In the genomic region with DNA sequence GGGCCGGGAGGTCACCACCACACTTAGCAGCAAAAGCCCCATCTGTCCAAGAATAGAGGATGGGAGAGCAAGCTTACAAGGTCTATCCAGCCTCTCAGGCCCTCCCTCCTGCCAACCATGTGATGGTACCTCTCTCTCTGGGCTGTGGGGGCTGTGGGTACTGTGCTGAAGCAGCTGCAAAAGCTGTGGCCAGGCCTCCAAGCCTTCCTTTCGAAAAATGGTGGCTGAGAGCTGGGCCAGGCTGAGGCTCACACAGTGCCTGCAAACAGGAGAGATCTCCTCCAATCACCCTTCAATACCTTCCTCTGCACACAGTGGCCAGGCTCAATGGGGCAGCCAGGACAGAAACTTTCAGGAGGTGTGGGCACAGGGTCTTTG, we compare ENCODE assay signal across 8 cellular contexts. TPM values are rescaled to one million over a fixed set of nuclear protein-coding genes. Genes with fewer than 3 reads are reported as not detected.
DNase-seq lines count a peak whose midpoint lies in the region; FAIRE-seq and TF ChIP-seq lines count a peak whose summit lies in the region.

No MANE protein-coding gene starts in this region.

- H3K4me1 Mint-ChIP-seq in activated naive CD8-positive, alpha-beta T cell (ENCODE audit: low read depth), result peaks cover 34% of the 10 kb centered on the region
- H3K4me1 Mint-ChIP-seq in type B pancreatic cell (ENCODE audit: unreplicated experiment), result peaks cover 19% of the 10 kb centered on the region

- peak overlapping the region in 1 of 2 donors; percentile 83 for H3K9ac ChIP-seq in kidney (ENCODE audit: low read length in 2 of 2)

- no peaks in the 10 kb centered on the region for H3K27me3 ChIP-seq in cardiac muscle cell
- H3K27me3 ChIP-seq in right atrium auricular region, result no peaks in the 10 kb centered on the region

- no peak for FAIRE-seq in kidney (lab: Jason Lieb, UNC)

- H3K4me1 ChIP-seq in cardiac muscle cell (ENCODE audit: low read depth) (no peaks in the 10 kb centered on the region), right atrium auricular region (peaks cover 0 to 19% of the 10 kb centered on the region in 2 donors), kidney (ENCODE audit: control insufficient read depth in 1 of 2, insufficient read depth in 1 of 2, low read depth in 1 of 2, low read length in 2 of 2) (peaks cover 6 to 8% of the 10 kb centered on the region in 2 donors)

- no peaks in the 10 kb centered on the region for H3K27me3 Mint-ChIP-seq in activated naive CD8-positive, alpha-beta T cell
- no peaks in the 10 kb centered on the region for H3K27me3 Mint-ChIP-seq in type B pancreatic cell

- H3K4me3 ChIP-seq in cardiac muscle cell, result no peak overlapping the region
- H3K4me3 ChIP-seq in right atrium auricular region, result peak overlapping the region in 1 of 2 donors; percentile 78
- peak overlapping the region; percentile 64 to 70 for H3K4me3 ChIP-seq in kidney (ENCODE audit: low read length in 2 of 2)

- intact Hi-C loops in kidney (cut with DNase I), result no loop called here

- POLR2A ChIA-PET in HEK293T (lab: Yijun Ruan, JAX), result interaction anchor here (1.1 to 3.2 kb wide), 6 partner anchors 7 to 81 kb away, joined by 3 to 20 read pairs (median 10); a partner anchor contains a TSS

- no peak for TF ChIP-seq CTCF in cardiac muscle cell (IDR thresholded peaks at IDR 0.05; ENCODE audit: low read depth, low read length)
- TF ChIP-seq CTCF in right atrium auricular region (IDR thresholded peaks at IDR 0.05), result no peak
- no peak for TF ChIP-seq CTCF in kidney (IDR thresholded peaks at IDR 0.05; ENCODE audit: borderline replicate concordance, extremely low read depth, insufficient read depth)
- TF ChIP-seq CTCF in type B pancreatic cell (conservative IDR thresholded peaks at IDR 0.05), result no peak

- H3K36me3 Mint-ChIP-seq in activated naive CD8-positive, alpha-beta T cell, result peaks cover 10% of the 10 kb centered on the region
- H3K36me3 Mint-ChIP-seq in type B pancreatic cell, result peaks cover 9% of the 10 kb centered on the region

- CTCF ChIA-PET in HEK293T (lab: Yijun Ruan, JAX), result interaction anchor here (0.6 to 1.7 kb wide), 2 partner anchors 26 to 79 kb away, joined by 3 read pairs; a partner anchor contains a TSS

- DNase-seq in cardiac muscle cell (ENCODE audit: low read depth in 1 of 2, low spot score in 1 of 2) (no peak), right atrium auricular region (ENCODE audit: low spot score) (no peak), kidney (no peak), type B pancreatic cell (ENCODE audit: extremely low spot score, unreplicated experiment) (no peak), SW480 (ENCODE audit: low spot score) (no peak), HEK293T (ENCODE audit: extremely low spot score) (no peak), NCI-H446 treated with DMSO at 0.1 percent for 48 hours (lab: John Stamatoyannopoulos, UW) (no peak)

- peak overlapping the region; percentile 93 for H3K4me3 Mint-ChIP-seq in activated naive CD8-positive, alpha-beta T cell
- peak overlapping the region; percentile 92 for H3K4me3 Mint-ChIP-seq in type B pancreatic cell

- no peaks in the 10 kb centered on the region for H3K9me3 ChIP-seq in cardiac muscle cell (ENCODE audit: low read depth)
- H3K9me3 ChIP-seq in right atrium auricular region, result no peaks in the 10 kb centered on the region
- no peaks in the 10 kb centered on the region for H3K9me3 ChIP-seq in kidney (ENCODE audit: control insufficient read depth in 1 of 2, low read length in 2 of 2)

- H3K9me3 Mint-ChIP-seq in activated naive CD8-positive, alpha-beta T cell (ENCODE audit: low read depth), result no peaks in the 10 kb centered on the region
- H3K9me3 Mint-ChIP-seq in type B pancreatic cell, result no peaks in the 10 kb centered on the region

- H3K27ac Mint-ChIP-seq in activated naive CD8-positive, alpha-beta T cell, result peak overlapping the region; percentile 90
- peak overlapping the region; percentile 88 for H3K27ac Mint-ChIP-seq in type B pancreatic cell

- H3K36me3 ChIP-seq in cardiac muscle cell (peaks cover 25% of the 10 kb centered on the region), right atrium auricular region (peaks cover 33% of the 10 kb centered on the region), kidney (ENCODE audit: control insufficient read depth in 1 of 2, insufficient read depth in 2 of 2, low read length in 2 of 2) (peaks cover 25 to 50% of the 10 kb centered on the region in 2 donors)

- H3K27ac ChIP-seq in cardiac muscle cell, result peak overlapping the region; percentile 54
- H3K27ac ChIP-seq in right atrium auricular region, result peak overlapping the region in 1 of 2 donors; percentile 64
- H3K27ac ChIP-seq in kidney (ENCODE audit: low read depth in 2 of 2, low read length in 2 of 2), result peak overlapping the region in 1 of 2 donors; percentile 79

TF ChIP-seq in HEK293T, 16 proteins besides CTCF, POLR2A, EP300 and RAD21:
- TF ChIP-seq LEF1 (IDR thresholded peaks at IDR 0.05; ENCODE audit: borderline replicate concordance), result no peak
- TF ChIP-seq CTBP1 (IDR thresholded peaks at IDR 0.05; ENCODE audit: borderline replicate concordance), result no peak
- no peak for TF ChIP-seq SUZ12 (IDR thresholded peaks at IDR 0.05)
- no peak for TF ChIP-seq L3MBTL2 (conservative IDR thresholded peaks at IDR 0.05)
- no peak for TF ChIP-seq ARNT (IDR thresholded peaks at IDR 0.05)
- TF ChIP-seq FOXM1 (IDR thresholded peaks at IDR 0.05; ENCODE audit: borderline replicate concordance), result no peak
- TF ChIP-seq, protein P1, sequence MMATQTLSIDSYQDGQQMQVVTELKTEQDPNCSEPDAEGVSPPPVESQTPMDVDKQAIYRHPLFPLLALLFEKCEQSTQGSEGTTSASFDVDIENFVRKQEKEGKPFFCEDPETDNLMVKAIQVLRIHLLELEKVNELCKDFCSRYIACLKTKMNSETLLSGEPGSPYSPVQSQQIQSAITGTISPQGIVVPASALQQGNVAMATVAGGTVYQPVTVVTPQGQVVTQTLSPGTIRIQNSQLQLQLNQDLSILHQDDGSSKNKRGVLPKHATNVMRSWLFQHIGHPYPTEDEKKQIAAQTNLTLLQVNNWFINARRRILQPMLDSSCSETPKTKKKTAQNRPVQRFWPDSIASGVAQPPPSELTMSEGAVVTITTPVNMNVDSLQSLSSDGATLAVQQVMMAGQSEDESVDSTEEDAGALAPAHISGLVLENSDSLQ (IDR thresholded peaks at IDR 0.05), result no peak
- TF ChIP-seq TARDBP (IDR thresholded peaks at IDR 0.05), result no peak
- TF ChIP-seq ELF4 (IDR thresholded peaks at IDR 0.05), result no peak
- no peak for TF ChIP-seq SP1 (IDR thresholded peaks at IDR 0.05)
- TF ChIP-seq FOXK2 (IDR thresholded peaks at IDR 0.05), result no peak
- no peak for TF ChIP-seq NFRKB (IDR thresholded peaks at IDR 0.05)
- TF ChIP-seq ZNF384 (IDR thresholded peaks at IDR 0.05), result no peak
- TF ChIP-seq HDGF (IDR thresholded peaks at IDR 0.05; ENCODE audit: borderline replicate concordance), result no peak
- no peak for TF ChIP-seq BHLHE40 (IDR thresholded peaks at IDR 0.05; ENCODE audit: borderline replicate concordance)
- no peak for TF ChIP-seq FOXA1 (IDR thresholded peaks at IDR 0.05)

RNA-seq across cellular contexts. Expression of a gene that starts 1.1 kb away (rescaled TPM):
- total RNA-seq in cardiac muscle cell (32.0 and 40.7 TPM in 2 replicates), right atrium auricular region (10 to 100 TPM; 12.1 to 15.7 TPM), kidney (49.5 TPM), type B pancreatic cell (ENCODE audit: low replicate concordance) (49.0 and 67.1 TPM in 2 replicates)
- polyA plus RNA-seq in cardiac muscle cell (26.4 and 34.5 TPM in 2 replicates), kidney (ENCODE audit: insufficient read depth, low read depth, low replicate concordance) (22.2 TPM)

RNA-seq across cellular contexts. Expression of a gene that starts 7.7 kb away (rescaled TPM):
- total RNA-seq in cardiac muscle cell (40.2 and 50.3 TPM in 2 replicates), right atrium auricular region (10 to 100 TPM; 23.5 to 42.7 TPM), kidney (83.6 TPM), type B pancreatic cell (ENCODE audit: low replicate concordance) (50.5 and 60.7 TPM in 2 replicates)
- polyA plus RNA-seq in cardiac muscle cell (55.2 and 65.3 TPM in 2 replicates), kidney (ENCODE audit: insufficient read depth, low read depth, low replicate concordance) (41.1 TPM)

RNA-seq across cellular contexts. Expression of a gene that starts 15.6 kb away (rescaled TPM):
- total RNA-seq in cardiac muscle cell (20.3 and 23.5 TPM in 2 replicates), right atrium auricular region (1 to 10 TPM; 3.8 to 5.6 TPM), kidney (39.9 TPM), type B pancreatic cell (ENCODE audit: low replicate concordance) (84.2 and 221 TPM in 2 replicates)
- polyA plus RNA-seq in cardiac muscle cell (38.8 and 39.0 TPM in 2 replicates), kidney (ENCODE audit: insufficient read depth, low read depth, low replicate concordance) (51.4 TPM)

RNA-seq across cellular contexts. Expression of a gene that starts 18.0 kb away (rescaled TPM):
- total RNA-seq in cardiac muscle cell (not detected in 2 replicates), right atrium auricular region (not detected), kidney (0.38 TPM), type B pancreatic cell (ENCODE audit: low replicate concordance) (0.48 and 0.53 TPM in 2 replicates)
- polyA plus RNA-seq in cardiac muscle cell (2.3 and 3.3 TPM in 2 replicates), kidney (ENCODE audit: insufficient read depth, low read depth, low replicate concordance) (not detected)

RNA-seq across cellular contexts. Expression of a gene that starts 25.8 kb away (rescaled TPM):
- total RNA-seq in cardiac muscle cell (26.4 and 31.0 TPM in 2 replicates), right atrium auricular region (10 to 100 TPM; 31.6 to 63.0 TPM), kidney (65.1 TPM), type B pancreatic cell (ENCODE audit: low replicate concordance) (44.3 and 47.3 TPM in 2 replicates)
- polyA plus RNA-seq in cardiac muscle cell (51.1 and 56.1 TPM in 2 replicates), kidney (ENCODE audit: insufficient read depth, low read depth, low replicate concordance) (72.2 TPM)
